In the genomic region with DNA sequence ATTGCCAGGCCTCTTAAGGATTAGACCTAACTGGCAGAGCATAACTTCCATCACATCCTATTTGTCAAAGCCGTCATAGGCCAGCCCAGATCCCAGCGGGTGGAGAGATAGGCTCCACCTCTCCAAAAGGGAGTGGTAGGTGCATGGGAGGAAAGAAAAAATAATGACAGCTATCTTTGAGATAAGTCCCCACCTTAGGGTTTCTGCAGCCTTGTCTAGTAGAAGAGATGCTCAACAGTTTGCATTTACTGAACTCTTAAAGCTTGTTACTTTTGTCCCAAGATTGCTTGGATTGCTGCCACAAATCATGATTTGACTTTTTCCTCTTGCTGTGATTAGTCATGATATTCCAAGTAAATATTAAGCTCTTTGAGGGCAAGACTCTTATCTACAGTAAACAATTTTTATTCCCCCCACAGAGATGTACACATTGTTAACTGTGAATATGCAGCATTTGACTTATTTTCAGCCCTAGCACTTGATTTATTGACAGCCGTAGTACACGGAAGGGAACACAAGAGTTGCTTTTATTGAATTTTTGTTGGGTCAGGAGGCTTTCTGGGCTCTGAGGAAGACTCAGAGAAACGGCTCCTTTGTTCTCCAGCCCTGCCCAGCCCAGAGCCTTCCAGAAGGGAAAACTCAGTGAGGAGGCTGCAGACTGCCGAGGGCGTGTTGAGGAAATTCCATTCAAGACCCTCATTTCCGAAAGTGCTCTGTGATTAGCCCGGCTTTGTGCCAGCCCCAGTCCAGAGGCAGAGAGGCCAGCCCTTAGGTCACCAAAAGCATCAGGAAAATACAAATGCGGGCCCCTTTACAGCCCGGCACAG, we compare ENCODE assay signal across 9 cellular contexts.
DNase-seq lines count a peak whose midpoint lies in the region; ATAC-seq, FAIRE-seq and TF ChIP-seq lines count a peak whose summit lies in the region.
"Had no signal": no experiment of that assay in that cellular context is flagged by ENCODE, and none has a peak within 500 bp of the region (broad histone marks: within the 10 kb centered on the region; RNA-seq: fewer than 3 reads in every experiment).

No MANE protein-coding gene starts in this region.

- ATAC-seq in heart left ventricle (peak in 3 of 4 donors; percentile 67 to 77 (median 68)), pancreas (peak in 3 of 4 donors; percentile 20 to 49 (median 24)), HG02642 (IDR thresholded peaks at IDR 0.05; ENCODE audit: poor library complexity, unreplicated experiment) (no peak), HG02759 (IDR thresholded peaks at IDR 0.05; ENCODE audit: unreplicated experiment) (no peak)
- ATAC-seq in stimulated activated memory B cell treated with anti-CD40 and anti-IgM and Interleukin-4, amounts not matched to agents 10 μg/mL and 1 μg/mL and 100 μg/mL, for 72 hours = no peak

- H3K27ac ChIP-seq in heart left ventricle (peak overlapping the region; percentile 5 to 76 (median 72)), pancreas (peak overlapping the region in 2 of 4 donors; percentile 46 to 67)

- in situ Hi-C loops in Caki2 (cut with HindIII; ENCODE audit: low pct_unique_long_range_greater_than_20kb, low sequenced_read_pairs) = no loop called here

- no peak for TF ChIP-seq POLR2A in heart left ventricle (IDR thresholded peaks at IDR 0.05)

- H3K9me3 Mint-ChIP-seq in stimulated activated memory B cell treated with anti-CD40 and anti-IgM and Interleukin-4, amounts not matched to agents 10 μg/mL and 1 μg/mL and 100 μg/mL, for 72 hours = peaks cover 3% of the 10 kb centered on the region
- H3K9me3 Mint-ChIP-seq: CD8-positive, alpha-beta memory T cell had no signal

- no peak for FAIRE-seq in pancreas (lab: Jason Lieb, UNC)

- no peak for TF ChIP-seq CTCF in heart left ventricle (IDR thresholded peaks at IDR 0.05)
- TF ChIP-seq CTCF in pancreas (IDR thresholded peaks at IDR 0.05) = no peak

- H3K4me3 Mint-ChIP-seq in stimulated activated memory B cell treated with anti-CD40 and anti-IgM and Interleukin-4, amounts not matched to agents 10 μg/mL and 1 μg/mL and 100 μg/mL, for 72 hours = no peak overlapping the region
- H3K4me3 Mint-ChIP-seq: CD8-positive, alpha-beta memory T cell had no signal

- H3K36me3 Mint-ChIP-seq in stimulated activated memory B cell treated with anti-CD40 and anti-IgM and Interleukin-4, amounts not matched to agents 10 μg/mL and 1 μg/mL and 100 μg/mL, for 72 hours = no peaks in the 10 kb centered on the region
- H3K36me3 Mint-ChIP-seq: CD8-positive, alpha-beta memory T cell had no signal

- H3K27ac Mint-ChIP-seq in stimulated activated memory B cell treated with anti-CD40 and anti-IgM and Interleukin-4, amounts not matched to agents 10 μg/mL and 1 μg/mL and 100 μg/mL, for 72 hours = no peak overlapping the region
- H3K27ac Mint-ChIP-seq: CD8-positive, alpha-beta memory T cell had no signal

- WGBS in heart left ventricle, 4 donors = 41 to 58% (median 47%) methylated on average over 11 of the region's 11 CpGs
- 47 to 54% methylated on average over 11 of the region's 11 CpGs for WGBS in pancreas, 2 donors

- peaks cover 31% of the 10 kb centered on the region for H3K4me1 Mint-ChIP-seq in stimulated activated memory B cell treated with anti-CD40 and anti-IgM and Interleukin-4, amounts not matched to agents 10 μg/mL and 1 μg/mL and 100 μg/mL, for 72 hours
- H3K4me1 Mint-ChIP-seq: CD8-positive, alpha-beta memory T cell had no signal

- H3K4me1 ChIP-seq in heart left ventricle (peaks cover 0 to 45% (median 27%) of the 10 kb centered on the region in 12 donors), pancreas (peaks cover 0 to 3% (median 0%) of the 10 kb centered on the region in 3 donors)

- H3K9me3 ChIP-seq in heart left ventricle (no peaks in the 10 kb centered on the region), pancreas (no peaks in the 10 kb centered on the region)

- DNase-seq in Caki2 (ENCODE audit: low read depth) = peak; percentile 65
- DNase-seq in amygdala (lab: John Stamatoyannopoulos, UW) = peak in 40 of 56 donors; percentile 1 to 67 (median 28)
- peak; percentile 68 to 77 (median 69) for DNase-seq in heart left ventricle
- DNase-seq in pancreas = no peak
- DNase-seq in NCI-H2107 (lab: John Stamatoyannopoulos, UW) = no peak
- DNase-seq: CD8-positive, alpha-beta memory T cell had no signal

- no peaks in the 10 kb centered on the region for H3K27me3 ChIP-seq in heart left ventricle
- H3K27me3 ChIP-seq in pancreas = no peaks in the 10 kb centered on the region

- H3K27me3 Mint-ChIP-seq in stimulated activated memory B cell treated with anti-CD40 and anti-IgM and Interleukin-4, amounts not matched to agents 10 μg/mL and 1 μg/mL and 100 μg/mL, for 72 hours = no peaks in the 10 kb centered on the region

- H3K36me3 ChIP-seq in heart left ventricle (no peaks in the 10 kb centered on the region), pancreas (no peaks in the 10 kb centered on the region)

- H3K4me3 ChIP-seq in heart left ventricle = no peak overlapping the region
- H3K4me3 ChIP-seq in pancreas = no peak overlapping the region

- intact Hi-C loops in heart left ventricle (cut with DNase I) = loop anchor here in 6 of 10 donors (2.0 to 5.0 kb wide), 6 partner anchors 58 to 270 kb away; a partner anchor contains a TSS
- intact Hi-C loops in pancreas (cut with DNase I) = no loop called here

Comparison
In these comparisons a context has a peak if more than half of its experiments do, and no peak if none do; other contexts are left out.
1. DNase-seq: peak in Caki2 (single experiment), amygdala (40 of 56) and heart left ventricle (5 of 5); none in pancreas (0 of 6) and NCI-H2107 (single experiment).
2. ATAC-seq: peak in heart left ventricle (3 of 4) and pancreas (3 of 4); none in stimulated activated memory B cell treated with anti-CD40 and anti-IgM and Interleukin-4, amounts not matched to agents 10 μg/mL and 1 μg/mL and 100 μg/mL, for 72 hours (single experiment), HG02642 (single experiment) and HG02759 (single experiment).
3. intact Hi-C loops: an anchor here in heart left ventricle (2.0 to 5.0 kb wide); none called in pancreas.